Comparison of ENCODE assay signal across 18 cellular contexts in genomic region chr5:20497356-20497755, GRCh38.
"Had no signal": no experiment of that assay in that cellular context is flagged by ENCODE, and none has a peak within 500 bp of the region (broad histone marks: within the 10 kb centered on the region; RNA-seq: fewer than 3 reads in every experiment).

No MANE protein-coding gene starts in this region.

- DNase-seq: cortex of kidney; effector memory CD4-positive, alpha-beta T cell; esophagus squamous epithelium; foreskin fibroblast; glutamatergic neuron; kidney; left cardiac atrium; left ventricle myocardium inferior; lower lobe of right lung; natural killer cell; ovary; right cardiac atrium; stimulated activated CD4-positive, alpha-beta T cell treated with anti-CD3 and anti-CD28 coated beads, Interleukin-2, amount 100 ng/mL, for 48 hours; stimulated activated naive CD4-positive, alpha-beta T cell treated with Interleukin-2 at 50 U/mL for 16 hours; trophoblast cell had no signal

- H3K36me3 ChIP-seq: esophagus squamous epithelium, gastroesophageal sphincter, left ventricle myocardium inferior, lower lobe of right lung, ovary had no signal

- H3K27ac ChIP-seq: esophagus squamous epithelium, gastroesophageal sphincter, left ventricle myocardium inferior, lower lobe of right lung, ovary had no signal

- H3K4me1 ChIP-seq: esophagus squamous epithelium, gastroesophageal sphincter, left ventricle myocardium inferior, lower lobe of right lung had no signal

- ATAC-seq: gastroesophageal sphincter, left cardiac atrium, lower lobe of right lung, natural killer cell, right cardiac atrium had no signal

- H3K4me2 ChIP-seq: smooth muscle cell had no signal

- H3K4me3 ChIP-seq: esophagus squamous epithelium, gastroesophageal sphincter, left ventricle myocardium inferior, lower lobe of right lung, ovary, smooth muscle cell had no signal

- H3K27me3 ChIP-seq: esophagus squamous epithelium, gastroesophageal sphincter, ovary had no signal

- FAIRE-seq: endometrium, kidney had no signal

- H3K9me3 ChIP-seq: esophagus squamous epithelium, gastroesophageal sphincter, left ventricle myocardium inferior, lower lobe of right lung, ovary had no signal
